ENCODE assay signal across 22 cellular contexts in the genomic region with DNA sequence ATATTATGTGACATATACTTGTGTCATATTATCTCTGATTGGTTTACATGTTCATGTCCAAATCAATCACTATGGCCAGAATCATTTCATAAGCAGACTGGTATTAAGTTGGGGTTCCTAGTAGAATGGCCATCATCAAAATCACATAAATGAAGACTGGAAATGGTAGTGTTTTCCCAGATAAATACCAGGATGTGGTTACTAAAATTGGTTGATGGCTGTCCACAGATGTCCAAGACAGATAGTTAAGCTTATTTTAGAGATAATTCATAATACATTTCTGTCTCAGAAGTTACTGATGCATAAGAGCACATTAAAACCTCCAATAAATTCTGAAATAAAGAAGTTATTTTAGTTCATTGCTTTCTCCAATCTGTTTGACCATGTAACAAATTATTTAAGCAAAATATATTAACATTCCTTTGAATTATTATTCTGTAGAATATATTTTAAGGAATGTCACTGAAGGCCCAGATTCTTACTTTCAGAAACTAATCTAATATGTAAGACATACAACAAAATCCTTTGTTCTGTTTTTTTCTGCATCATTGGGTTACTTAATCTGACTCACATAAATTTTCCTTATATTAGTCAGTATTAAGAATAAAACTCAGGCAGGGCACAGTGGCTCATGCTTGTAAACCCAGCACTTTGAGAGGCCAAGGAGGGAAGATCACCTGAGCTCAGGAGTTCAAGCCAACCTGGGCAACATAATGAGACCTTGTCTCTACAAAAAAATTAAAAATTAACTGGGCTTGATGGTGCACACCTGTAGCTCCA.
DNase-seq lines count a peak whose midpoint lies in the region; ATAC-seq and TF ChIP-seq lines count a peak whose summit lies in the region.
"Had no signal": no experiment of that assay in that cellular context is flagged by ENCODE, and none has a peak within 500 bp of the region (broad histone marks: within the 10 kb centered on the region; RNA-seq: fewer than 3 reads in every experiment).

No MANE protein-coding gene starts in this region.

- CTCF ChIA-PET in PC-3 (lab: Charles Lee): interaction anchor here (0.6 kb wide), 2 partner anchors 21 to 179 kb away, joined by 3 to 4 read pairs; no protein-coding TSS in a partner anchor

- TF ChIP-seq CTCF in PC-3 (conservative IDR thresholded peaks at IDR 0.05; ENCODE audit: low read depth, low read length) (no peak), choroid plexus epithelial cell (conservative IDR thresholded peaks at IDR 0.05; ENCODE audit: low read depth, low read length) (no peak), osteoblast (IDR thresholded peaks at IDR 0.05; ENCODE audit: extremely low read depth, low read depth, low read length) (no peak)

- intact Hi-C loops in PC-3 (cut with micrococcal nuclease): loop anchor here (5.0 kb wide), 2 partner anchors 300 to 430 kb away; no protein-coding TSS in a partner anchor

- H3K9ac ChIP-seq in PC-3 (ENCODE audit: low read length): peak overlapping the region; percentile 39
- H3K9ac ChIP-seq: BLaER1 had no signal

- H3K9me3 ChIP-seq in PC-3 (ENCODE audit: low read length) (no peaks in the 10 kb centered on the region), osteoblast (ENCODE audit: low read depth, low read length) (no peaks in the 10 kb centered on the region)
- H3K9me3 ChIP-seq: BLaER1, left ventricle myocardium inferior, thyroid gland had no signal

- DNase-seq in GM04504 (ENCODE audit: low read depth) (peak; percentile 5), PC-3 (peak; percentile 79), choroid plexus epithelial cell (ENCODE audit: low read depth) (peak; percentile 12), osteoblast (ENCODE audit: insufficient read length, low spot score, missing footprints) (no peak), NCI-H2107 (lab: John Stamatoyannopoulos, UW) (no peak), ACHN (no peak), NCI-H1105 (lab: John Stamatoyannopoulos, UW) (no peak)
- DNase-seq: activated CD4-positive, CD25-positive, alpha-beta regulatory T cell; activated CD8-positive, alpha-beta memory T cell treated with anti-CD3 and anti-CD28 coated beads, Interleukin-2, amount 50 U/mL, for 48 hours; activated naive CD4-positive, alpha-beta T cell treated with anti-CD3 and anti-CD28 coated beads, Interleukin-2, amount 50 U/mL, for 16 hours; caudate nucleus; hippocampal formation; left ventricle myocardium inferior; NCI-H1417 treated with DMSO at 0.1 percent for 48 hours; retina; stimulated activated CD4-positive, alpha-beta T cell treated with anti-CD3 and anti-CD28 coated beads, Interleukin-2, amount 100 ng/mL, for 48 hours; thyroid gland had no signal

- ATAC-seq in PC-3 (peak; percentile 96), GM21367 (IDR thresholded peaks at IDR 0.05; ENCODE audit: unreplicated experiment) (no peak)
- ATAC-seq: HepG2; naive thymus-derived CD4-positive, alpha-beta T cell had no signal

- H3F3A ChIP-seq in PC-3 (ENCODE audit: low read length, unreplicated experiment): no peaks in the 10 kb centered on the region

- no peaks in the 10 kb centered on the region for H3K27me3 ChIP-seq in PC-3 (ENCODE audit: low read length)
- no peaks in the 10 kb centered on the region for H3K27me3 ChIP-seq in osteoblast (ENCODE audit: insufficient read depth, low read length)
- H3K27me3 ChIP-seq: BLaER1, thyroid gland had no signal

- H4K20me1 ChIP-seq in PC-3 (ENCODE audit: low read length) (no peaks in the 10 kb centered on the region), osteoblast (ENCODE audit: insufficient read depth, low read length) (no peaks in the 10 kb centered on the region)
- H4K20me1 ChIP-seq: BLaER1 had no signal

- H3K4me3 ChIP-seq in PC-3 (ENCODE audit: low read length) (no peak overlapping the region), choroid plexus epithelial cell (ENCODE audit: low read depth, low read length) (no peak overlapping the region), osteoblast (ENCODE audit: insufficient read depth, low read length) (no peak overlapping the region)
- H3K4me3 ChIP-seq: BLaER1, left ventricle myocardium inferior, SK-N-MC, thyroid gland had no signal

- POLR2A ChIA-PET in PC-3 (lab: Charles Lee; ENCODE audit: unreplicated experiment): interaction anchor here (0.6 kb wide), 1 partner anchor 348 kb away, joined by 3 read pairs; no protein-coding TSS in a partner anchor

- H3K27ac ChIP-seq in PC-3 (ENCODE audit: low read length) (peak overlapping the region; percentile 86), osteoblast (ENCODE audit: low read depth, low read length) (peak overlapping the region; percentile 42)
- H3K27ac ChIP-seq: BLaER1, left ventricle myocardium inferior, SK-N-MC, thyroid gland had no signal

- no peak overlapping the region for H2AFZ ChIP-seq in PC-3 (ENCODE audit: low read length)
- H2AFZ ChIP-seq in osteoblast (ENCODE audit: low read length): no peak overlapping the region

- in situ Hi-C loops in ACHN (cut with HindIII; ENCODE audit: low pct_ligation_motif_present, low pct_unique_long_range_greater_than_20kb, low sequenced_read_pairs): loop anchor here (25.0 kb wide), 1 partner anchor 340 kb away; no protein-coding TSS in a partner anchor

- H3K36me3 ChIP-seq in PC-3 (ENCODE audit: low read depth, low read length): no peaks in the 10 kb centered on the region
- H3K36me3 ChIP-seq in osteoblast (ENCODE audit: insufficient read depth, low read length): no peaks in the 10 kb centered on the region
- H3K36me3 ChIP-seq: BLaER1, left ventricle myocardium inferior, thyroid gland had no signal

- H3K4me2 ChIP-seq in PC-3 (ENCODE audit: low read length): peak overlapping the region; percentile 53
- no peak overlapping the region for H3K4me2 ChIP-seq in osteoblast (ENCODE audit: insufficient read depth, low read length)
- H3K4me2 ChIP-seq: BLaER1 had no signal

- no TSS peak for BruUV-seq in PC-3 (replicated peaks; lab: Mats Ljungman, UMichigan)

- H3K79me2 ChIP-seq in PC-3 (ENCODE audit: low read length): no peaks in the 10 kb centered on the region
- no peaks in the 10 kb centered on the region for H3K79me2 ChIP-seq in osteoblast (ENCODE audit: insufficient read depth, low read length)

- peaks cover 27% of the 10 kb centered on the region for H3K4me1 ChIP-seq in PC-3 (ENCODE audit: insufficient read depth, low read length)
- peaks cover 16% of the 10 kb centered on the region for H3K4me1 ChIP-seq in osteoblast (ENCODE audit: insufficient read depth, low read length)
- H3K4me1 ChIP-seq: BLaER1, left ventricle myocardium inferior, thyroid gland had no signal

- no peaks in the 10 kb centered on the region for H3K9me2 ChIP-seq in PC-3 (replicated peaks; ENCODE audit: low read length)

Comparison
In these comparisons a context has a peak if more than half of its experiments do, and no peak if none do; other contexts are left out.
1. DNase-seq: peak in GM04504 (single experiment), PC-3 (single experiment) and choroid plexus epithelial cell (single experiment); none in osteoblast (single experiment), NCI-H2107 (single experiment), ACHN (single experiment) and NCI-H1105 (single experiment).